In the genomic region with DNA sequence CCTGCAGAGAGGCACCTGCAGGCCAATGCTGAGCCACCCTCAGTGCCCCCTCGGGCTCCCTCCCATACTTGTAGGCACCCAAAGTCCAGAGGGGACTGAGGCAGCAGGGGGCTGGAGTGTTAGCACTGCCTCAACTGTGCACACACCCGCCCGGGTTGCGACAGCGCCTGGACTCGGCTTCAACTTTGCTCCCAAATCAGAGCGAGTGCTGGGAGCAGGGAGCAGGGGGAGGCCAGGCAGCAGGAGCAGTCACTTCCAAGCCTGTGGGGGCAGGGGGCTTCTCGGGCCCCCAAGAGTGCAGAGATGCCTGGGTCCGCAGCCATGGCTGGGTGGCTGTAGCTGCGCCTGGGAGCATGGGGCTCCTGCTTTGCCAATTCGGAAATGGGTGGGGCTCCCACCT, we compare ENCODE assay signal across 25 cellular contexts.
"Had no signal": no experiment of that assay in that cellular context is flagged by ENCODE, and none has a peak within 500 bp of the region (broad histone marks: within the 10 kb centered on the region; RNA-seq: fewer than 3 reads in every experiment).

No MANE protein-coding gene starts in this region.

- ATAC-seq: effector memory CD8-positive, alpha-beta T cell; gastrocnemius medialis; left colon; left lobe of liver; left ventricle myocardium superior had no signal

- H3K4me1 ChIP-seq: colonic mucosa had no signal

- H3K27ac ChIP-seq: colonic mucosa, epithelial cell of prostate, esophagus squamous epithelium, heart right ventricle, lower lobe of right lung had no signal

- H3K4me3 ChIP-seq: colonic mucosa, esophagus squamous epithelium, gastrocnemius medialis, heart right ventricle, lower lobe of right lung had no signal

- FAIRE-seq: endometrium, islet of Langerhans, keratinocyte had no signal

- H3K9me3 ChIP-seq: colonic mucosa, esophagus squamous epithelium, gastrocnemius medialis, lower lobe of right lung had no signal

- H3K27me3 ChIP-seq: colonic mucosa, esophagus squamous epithelium, gastrocnemius medialis, heart right ventricle had no signal

- DNase-seq: cerebellar nuclear complex; colonic mucosa; cortex of kidney; effector CD8-positive, alpha-beta T cell; effector memory CD8-positive, alpha-beta T cell; endodermal cell; erythroblast; esophagus squamous epithelium; foreskin fibroblast; foreskin melanocyte; gastrocnemius medialis; glutamatergic neuron; head of caudate nucleus; heart right ventricle; hippocampal formation; left colon; left ventricle myocardium superior; lower lobe of right lung; mesendoderm; midbrain had no signal

- H3K36me3 ChIP-seq: colonic mucosa, esophagus squamous epithelium, gastrocnemius medialis, heart right ventricle, lower lobe of right lung had no signal
